ENCODE assay signal across 11 cellular contexts in genomic region chr9:92406506-92406905, GRCh38. TPM values are rescaled to one million over a fixed set of nuclear protein-coding genes. Genes with fewer than 3 reads are reported as not detected.
DNase-seq lines count a peak whose midpoint lies in the region; ATAC-seq, FAIRE-seq and TF ChIP-seq lines count a peak whose summit lies in the region.
"Had no signal": no experiment of that assay in that cellular context is flagged by ENCODE, and none has a peak within 500 bp of the region (broad histone marks: within the 10 kb centered on the region; RNA-seq: fewer than 3 reads in every experiment).

No MANE protein-coding gene starts in this region.

- H3K9me3 Mint-ChIP-seq in naive thymus-derived CD8-positive, alpha-beta T cell, result no peaks in the 10 kb centered on the region

- no peak for TF ChIP-seq EP300 in HepG2 (IDR thresholded peaks at IDR 0.05; ENCODE audit: low read depth in 2 of 2, low read length in 2 of 2)
- no peak for TF ChIP-seq EP300 in HepG2 (CRISPR knock-in tag; IDR thresholded peaks at IDR 0.05; ENCODE audit: borderline replicate concordance)

- H3K27ac ChIP-seq in liver (ENCODE audit: low read depth in 1 of 2, low read length in 2 of 2), result no peak overlapping the region
- no peak overlapping the region for H3K27ac ChIP-seq in HepG2 (ENCODE audit: extremely low read length, insufficient read depth, low read length)
- no peak overlapping the region for H3K27ac ChIP-seq in OCI-LY3 (ENCODE audit: low read length)
- H3K27ac ChIP-seq in adrenal gland, result peak overlapping the region in 2 of 5 donors; percentile 14 to 26

- H3K27me3 ChIP-seq in liver (ENCODE audit: control insufficient read depth in 4 of 4, insufficient read depth in 4 of 4, low read length in 3 of 4), result no peaks in the 10 kb centered on the region
- H3K27me3 ChIP-seq in HepG2 (ENCODE audit: control insufficient read depth in 1 of 2, insufficient read depth in 2 of 2, low read length in 2 of 2), result no peaks in the 10 kb centered on the region
- H3K27me3 ChIP-seq in OCI-LY3 (ENCODE audit: low read depth, low read length), result no peaks in the 10 kb centered on the region
- H3K27me3 ChIP-seq in adrenal gland, result no peaks in the 10 kb centered on the region

- H3K27me3 Mint-ChIP-seq in naive thymus-derived CD8-positive, alpha-beta T cell, result no peaks in the 10 kb centered on the region

- peaks cover 11 to 29% (median 27%) of the 10 kb centered on the region in 4 donors for H3K4me1 Mint-ChIP-seq in naive thymus-derived CD8-positive, alpha-beta T cell

- TF ChIP-seq POLR2A in HepG2 (IDR thresholded peaks at IDR 0.05; ENCODE audit: insufficient read depth in 1 of 2, low read depth in 2 of 2, low read length in 2 of 2) (no peak), adrenal gland (IDR thresholded peaks at IDR 0.05) (no peak)

- H2AFZ ChIP-seq in HepG2 (ENCODE audit: low read length) (no peak overlapping the region), OCI-LY3 (ENCODE audit: low read depth, low read length) (peak overlapping the region; percentile 72)

- no peak overlapping the region for H3K4me2 ChIP-seq in HepG2 (ENCODE audit: low read depth, low read length)
- H3K4me2 ChIP-seq in OCI-LY3 (ENCODE audit: low read length), result peak overlapping the region; percentile 41

- H3K4me3 ChIP-seq in liver (ENCODE audit: low read depth in 1 of 3, low read length in 3 of 3), result no peak overlapping the region
- no peak overlapping the region for H3K4me3 ChIP-seq in HepG2 (replicated peaks in 1 of 3; ENCODE audit: insufficient read depth in 1 of 3, low read depth in 2 of 3, low read length in 3 of 3)
- H3K4me3 ChIP-seq in OCI-LY3 (ENCODE audit: low read length), result peak overlapping the region; percentile 33
- H3K4me3 ChIP-seq in adrenal gland, result no peak overlapping the region

- in situ Hi-C loops in HepG2 (cut with HindIII; ENCODE audit: extremely low pct_ligation_motif_present, low pct_unique_long_range_greater_than_20kb), result no loop called here

- CTCF ChIA-PET in HepG2 (lab: Yijun Ruan, JAX; ENCODE audit: low intra/inter-chr PET ratio, low total read pairs), result no interaction called here

- no TSS peak for BruUV-seq in HepG2 (replicated peaks; lab: Mats Ljungman, UMichigan)

- TF ChIP-seq CTCF in liver (IDR thresholded peaks at IDR 0.05; ENCODE audit: low read depth, low read length, missing input control), result peak; percentile 9
- TF ChIP-seq CTCF in HepG2 (CRISPR knock-in tag; IDR thresholded peaks at IDR 0.05), result no peak
- no peak for TF ChIP-seq CTCF in OCI-LY3 (IDR thresholded peaks at IDR 0.05; ENCODE audit: low read depth, low read length)
- no peak for TF ChIP-seq CTCF in adrenal gland (IDR thresholded peaks at IDR 0.05)

- H3K36me3 ChIP-seq in liver (ENCODE audit: control insufficient read depth in 4 of 4, insufficient read depth in 3 of 4, low read depth in 1 of 4, low read length in 3 of 4) (no peaks in the 10 kb centered on the region), HepG2 (replicated peaks in 1 of 2; ENCODE audit: control insufficient read depth in 1 of 2, insufficient read depth in 2 of 2, low read length in 2 of 2) (no peaks in the 10 kb centered on the region), OCI-LY3 (replicated peaks; ENCODE audit: low read depth, low read length) (no peaks in the 10 kb centered on the region), adrenal gland (replicated peaks in 1 of 2) (no peaks in the 10 kb centered on the region)

- H3K79me2 ChIP-seq in HepG2 (ENCODE audit: insufficient read depth, low read length) (no peaks in the 10 kb centered on the region), OCI-LY3 (ENCODE audit: low read length) (no peaks in the 10 kb centered on the region)

- H3K9me3 ChIP-seq in liver (ENCODE audit: control insufficient read depth in 4 of 4, low read length in 3 of 4) (no peaks in the 10 kb centered on the region), HepG2 (ENCODE audit: low read length) (no peaks in the 10 kb centered on the region), OCI-LY3 (ENCODE audit: insufficient read depth, low read length) (no peaks in the 10 kb centered on the region), adrenal gland (replicated peaks in 1 of 3) (no peaks in the 10 kb centered on the region)

- H3K36me3 Mint-ChIP-seq in naive thymus-derived CD8-positive, alpha-beta T cell, result no peaks in the 10 kb centered on the region

- intact Hi-C loops in HepG2 (cut with micrococcal nuclease; ENCODE audit: unreplicated experiment) (no loop called here), adrenal gland (cut with DNase I) (no loop called here)

- H4K20me1 ChIP-seq in HepG2 (ENCODE audit: insufficient read depth, low read length) (no peaks in the 10 kb centered on the region), OCI-LY3 (ENCODE audit: insufficient read depth, low read length) (no peaks in the 10 kb centered on the region)

- FAIRE-seq in HepG2 (lab: Jason Lieb, UNC), result no peak
- FAIRE-seq: islet of Langerhans had no signal

- H3K9ac ChIP-seq in liver (ENCODE audit: low read depth in 1 of 2, low read length in 2 of 2) (no peak overlapping the region), HepG2 (ENCODE audit: insufficient read depth, low read depth, low read length) (no peak overlapping the region), OCI-LY3 (ENCODE audit: low read length) (no peak overlapping the region)

- H3K4me1 ChIP-seq in liver (ENCODE audit: control insufficient read depth in 4 of 4, insufficient read depth in 4 of 4, low read length in 3 of 4) (no peaks in the 10 kb centered on the region), HepG2 (ENCODE audit: insufficient read depth, low read length) (no peaks in the 10 kb centered on the region), OCI-LY3 (ENCODE audit: low read length) (peaks cover 18% of the 10 kb centered on the region), adrenal gland (replicated peaks in 1 of 2) (peaks cover 0 to 19% of the 10 kb centered on the region in 2 donors)

- POLR2A ChIA-PET in HepG2 (lab: Yijun Ruan, JAX), result no interaction called here
- POLR2A ChIA-PET in naive thymus-derived CD8-positive, alpha-beta T cell (lab: Charles Lee), result interaction anchor here (1.9 kb wide), 1 partner anchor 81 kb away, joined by 8 read pairs; the partner anchor contains the start of genes CENPP and NOL8

- DNase-seq in HepG2 (ENCODE audit: low spot score) (no peak), adrenal gland (peak; percentile 20 to 58 (median 28)), SHP77 (lab: John Stamatoyannopoulos, UW) (no peak), NCI-H446 (lab: John Stamatoyannopoulos, UW) (no peak)
- DNase-seq in naive thymus-derived CD8-positive, alpha-beta T cell, result peak in 8 of 10 donors; percentile 15 to 69 (median 32)

- WGBS in liver, result 67% methylated on average over 4 of the region's 4 CpGs
- WGBS in HepG2 (ENCODE audit: low lambda C conversion rate), result 82% methylated on average over 4 of the region's 4 CpGs
- 26 to 58% (median 43%) methylated on average over 4 of the region's 4 CpGs for WGBS in adrenal gland, 4 donors

- ATAC-seq in HepG2, result no peak
- ATAC-seq in naive thymus-derived CD8-positive, alpha-beta T cell, result peak; percentile 96
- no peak for ATAC-seq in GM21737 (IDR thresholded peaks at IDR 0.05; ENCODE audit: unreplicated experiment)

- H3K27ac Mint-ChIP-seq in naive thymus-derived CD8-positive, alpha-beta T cell, result peak overlapping the region; percentile 71 to 95 (median 90)

- peak overlapping the region; percentile 66 to 82 (median 74) for H3K4me3 Mint-ChIP-seq in naive thymus-derived CD8-positive, alpha-beta T cell

- TF ChIP-seq RAD21 in liver (IDR thresholded peaks at IDR 0.05), result no peak
- TF ChIP-seq RAD21 in HepG2 (CRISPR knock-in tag; IDR thresholded peaks at IDR 0.05), result no peak

RNA-seq across cellular contexts. Expression of gene OGN, which starts 2.1 kb away (rescaled TPM):
- 1 to 10 TPM in 1 of 2 donors, under 1 TPM in 1; 0.92 to 4.0 TPM for total RNA-seq in liver
- polyA plus RNA-seq in liver, result 1 to 10 TPM; 1.1 TPM
- total RNA-seq in HepG2 (2016; rRNA removed; fragmentation: Illumina TruSeq; extraction: Trizol), result not detected in 2 replicates
- total RNA-seq in HepG2 (2016; cell fraction: cytosol; rRNA removed; fragmentation: Illumina TruSeq; extraction: Trizol; ENCODE audit: low read depth), result not detected in 2 replicates
- total RNA-seq in HepG2 (2016; cell fraction: insoluble cytoplasmic fraction; rRNA removed; fragmentation: Illumina TruSeq; extraction: Trizol), result not detected in 2 replicates
- total RNA-seq in HepG2 (2016; cell fraction: membrane; rRNA removed; fragmentation: Illumina TruSeq; extraction: Trizol), result not detected in 2 replicates
- total RNA-seq in HepG2 (2016; cell fraction: nucleus; rRNA removed; fragmentation: Illumina TruSeq; extraction: Trizol), result not detected in 2 replicates
- polyA plus RNA-seq in HepG2 (2011; rRNA removed), result not detected in 2 replicates
- polyA plus RNA-seq in HepG2 (2011; cell fraction: cytosol; rRNA removed), result not detected in 2 replicates
- polyA plus RNA-seq in HepG2 (2011; cell fraction: nucleus; rRNA removed), result not detected in 2 replicates
- not detected in 2 replicates for polyA plus RNA-seq in HepG2 (2012)
- not detected in 2 replicates for polyA plus RNA-seq in HepG2 (2016; cell fraction: cytosol; fragmentation: Illumina TruSeq; extraction: Trizol; ENCODE audit: low read depth)
- not detected in 2 replicates for polyA plus RNA-seq in HepG2 (2016; cell fraction: insoluble cytoplasmic fraction; fragmentation: Illumina TruSeq; extraction: Trizol; ENCODE audit: low read depth)
- not detected in 2 replicates for polyA plus RNA-seq in HepG2 (2016; cell fraction: membrane; fragmentation: Illumina TruSeq; extraction: Trizol; ENCODE audit: low read depth)
- not detected in 2 replicates for polyA plus RNA-seq in HepG2 (2016; cell fraction: nucleus; fragmentation: Illumina TruSeq; extraction: Trizol; ENCODE audit: insufficient read depth, low read depth)
- not detected in 2 replicates for polyA minus RNA-seq in HepG2 (2011; rRNA and poly(A)+ RNA removed; ENCODE audit: low replicate concordance)
- polyA minus RNA-seq in HepG2 (2011; cell fraction: cytosol; rRNA and poly(A)+ RNA removed), result not detected in 2 replicates
- not detected in 2 replicates for polyA minus RNA-seq in HepG2 (2011; cell fraction: nucleus; rRNA and poly(A)+ RNA removed)
- 10 to 100 TPM in 5 of 8 donors, 1 to 10 TPM in 3; 3.0 to 33.2 (median 14.4) TPM for total RNA-seq in adrenal gland
- polyA plus RNA-seq in adrenal gland, result 10 to 100 TPM in 2 of 3 donors, 1 to 10 TPM in 1; 7.7 to 21.1 (median 13.9) TPM
- total RNA-seq in naive thymus-derived CD8-positive, alpha-beta T cell, result not detected
- polyA plus RNA-seq in naive thymus-derived CD8-positive, alpha-beta T cell, result under 1 TPM in 2 of 3 donors, not detected in 1; 0.08 to 0.11 TPM
- polyA plus RNA-seq: BJ had no signal

RNA-seq across cellular contexts. Expression of gene OMD, which starts 17.8 kb away (rescaled TPM):
- under 1 TPM in 1 of 2 donors, not detected in 1; 0.75 TPM for total RNA-seq in liver
- under 1 TPM; 0.28 to 0.52 TPM for polyA plus RNA-seq in liver
- total RNA-seq in HepG2 (2016; rRNA removed; fragmentation: Illumina TruSeq; extraction: Trizol), result not detected in 2 replicates
- total RNA-seq in HepG2 (2016; cell fraction: cytosol; rRNA removed; fragmentation: Illumina TruSeq; extraction: Trizol; ENCODE audit: low read depth), result not detected in 2 replicates
- total RNA-seq in HepG2 (2016; cell fraction: insoluble cytoplasmic fraction; rRNA removed; fragmentation: Illumina TruSeq; extraction: Trizol), result not detected in 2 replicates
- total RNA-seq in HepG2 (2016; cell fraction: membrane; rRNA removed; fragmentation: Illumina TruSeq; extraction: Trizol), result not detected in 2 replicates
- total RNA-seq in HepG2 (2016; cell fraction: nucleus; rRNA removed; fragmentation: Illumina TruSeq; extraction: Trizol), result not detected in 2 replicates
- polyA plus RNA-seq in HepG2 (2011; rRNA removed), result not detected in 2 replicates
- polyA plus RNA-seq in HepG2 (2011; cell fraction: cytosol; rRNA removed), result not detected in 2 replicates
- polyA plus RNA-seq in HepG2 (2011; cell fraction: nucleus; rRNA removed), result not detected in 2 replicates
- polyA plus RNA-seq in HepG2 (2012), result not detected in 2 replicates
- polyA plus RNA-seq in HepG2 (2016; cell fraction: cytosol; fragmentation: Illumina TruSeq; extraction: Trizol; ENCODE audit: low read depth), result not detected in 2 replicates
- polyA plus RNA-seq in HepG2 (2016; cell fraction: insoluble cytoplasmic fraction; fragmentation: Illumina TruSeq; extraction: Trizol; ENCODE audit: low read depth), result not detected in 2 replicates
- polyA plus RNA-seq in HepG2 (2016; cell fraction: membrane; fragmentation: Illumina TruSeq; extraction: Trizol; ENCODE audit: low read depth), result not detected in 2 replicates
- not detected in 2 replicates for polyA plus RNA-seq in HepG2 (2016; cell fraction: nucleus; fragmentation: Illumina TruSeq; extraction: Trizol; ENCODE audit: insufficient read depth, low read depth)
- polyA minus RNA-seq in HepG2 (2011; rRNA and poly(A)+ RNA removed; ENCODE audit: low replicate concordance), result not detected in 2 replicates
- not detected in 2 replicates for polyA minus RNA-seq in HepG2 (2011; cell fraction: cytosol; rRNA and poly(A)+ RNA removed)
- not detected in 2 replicates for polyA minus RNA-seq in HepG2 (2011; cell fraction: nucleus; rRNA and poly(A)+ RNA removed)
- total RNA-seq in adrenal gland, result 10 to 100 TPM in 1 of 8 donors, 1 to 10 TPM in 6, under 1 TPM in 1; 0.72 to 18.1 (median 5.5) TPM
- polyA plus RNA-seq in adrenal gland, result 10 to 100 TPM in 1 of 3 donors, 1 to 10 TPM in 2; 6.4 to 12.3 (median 7.5) TPM
- not detected for total RNA-seq in naive thymus-derived CD8-positive, alpha-beta T cell
- polyA plus RNA-seq in naive thymus-derived CD8-positive, alpha-beta T cell, result not detected
- total RNA-seq: T-helper 1 cell treated with Interleukin-12 subunit alpha and Interleukin-12 subunit beta and Interleukin-4 antibody, amounts not matched to agents 30 ng/mL and 1 ng/mL, for 36 hours had no signal

Comparison
In these comparisons a context has a peak if more than half of its experiments do, and no peak if none do; other contexts are left out.
1. ATAC-seq: peak in naive thymus-derived CD8-positive, alpha-beta T cell (2 of 2); none in HepG2 (single experiment) and GM21737 (single experiment).
2. DNase-seq: peak in adrenal gland (7 of 7) and naive thymus-derived CD8-positive, alpha-beta T cell (8 of 10); none in HepG2 (single experiment), SHP77 (0 of 2) and NCI-H446 (0 of 2).